ENCODE assay signal across 8 cellular contexts in the genomic region with DNA sequence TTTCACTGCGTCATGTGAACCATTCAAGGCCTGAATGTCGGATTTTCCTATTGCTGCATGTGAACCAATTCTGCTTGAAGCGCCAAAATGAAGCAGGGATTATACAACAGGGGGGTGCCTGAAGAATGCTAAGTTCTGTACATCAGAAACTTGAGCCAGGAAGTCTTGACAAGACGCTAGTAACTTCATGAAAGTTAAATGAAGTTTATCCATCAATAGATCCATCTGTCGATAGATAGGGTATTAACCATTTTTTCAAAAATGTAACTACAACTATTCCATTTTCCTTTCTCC. TPM values are rescaled to one million over a fixed set of nuclear protein-coding genes. Genes with fewer than 3 reads are reported as not detected.
DNase-seq lines count a peak whose midpoint lies in the region; ATAC-seq and TF ChIP-seq lines count a peak whose summit lies in the region.

No MANE protein-coding gene starts in this region.

- TF ChIP-seq CTCF in left lung (IDR thresholded peaks at IDR 0.05) = no peak
- TF ChIP-seq CTCF in tibial artery (IDR thresholded peaks at IDR 0.05) = no peak

- intact Hi-C loops in left lung (cut with DNase I) (no loop called here), tibial artery (cut with DNase I; ENCODE audit: low total_unique reads) (loop anchor here (10.0 kb wide), 1 partner anchor 168 kb away; a partner anchor contains a TSS)

- H3K4me3 ChIP-seq in left lung (peak overlapping the region; percentile 89 to 97), tibial artery (peak overlapping the region; percentile 78 to 81)

- H3K27ac ChIP-seq in left lung (peak overlapping the region; percentile 85 to 86), tibial artery (peak overlapping the region; percentile 92 to 93)

- H3K27me3 Mint-ChIP-seq in activated CD8-positive, alpha-beta memory T cell treated with anti-CD3 and anti-CD28 coated beads, Interleukin-2, amount 10 ng/mL, durations not matched to agents 7 days and 5 days = peaks cover 2% of the 10 kb centered on the region

- H3K36me3 ChIP-seq in left lung (peaks cover 0 to 15% of the 10 kb centered on the region in 2 donors), tibial artery (peaks cover 0 to 11% (median 0%) of the 10 kb centered on the region in 3 donors)

- H3K36me3 Mint-ChIP-seq in activated CD8-positive, alpha-beta memory T cell treated with anti-CD3 and anti-CD28 coated beads, Interleukin-2, amount 10 ng/mL, durations not matched to agents 7 days and 5 days = peaks cover 9% of the 10 kb centered on the region

- CTCF ChIA-PET in activated CD8-positive, alpha-beta memory T cell treated with anti-CD3 and anti-CD28 coated beads, Interleukin-2, amount 10 ng/mL, durations not matched to agents 7 days and 5 days (lab: Charles Lee) = no interaction called here

- H3K27me3 ChIP-seq in left lung (peaks cover 0 to under 1% of the 10 kb centered on the region in 2 donors), tibial artery (no peaks in the 10 kb centered on the region)

- H3K27ac Mint-ChIP-seq in activated CD8-positive, alpha-beta memory T cell treated with anti-CD3 and anti-CD28 coated beads, Interleukin-2, amount 10 ng/mL, durations not matched to agents 7 days and 5 days = peak overlapping the region; percentile 94

- ATAC-seq in activated CD8-positive, alpha-beta memory T cell treated with anti-CD3 and anti-CD28 coated beads, Interleukin-2, amount 10 ng/mL, durations not matched to agents 7 days and 5 days = no peak
- ATAC-seq in left lung = no peak
- no peak for ATAC-seq in GM19463 (IDR thresholded peaks at IDR 0.05; ENCODE audit: unreplicated experiment)

- peak overlapping the region; percentile 78 for H3K4me3 Mint-ChIP-seq in activated CD8-positive, alpha-beta memory T cell treated with anti-CD3 and anti-CD28 coated beads, Interleukin-2, amount 10 ng/mL, durations not matched to agents 7 days and 5 days

- peaks cover 30% of the 10 kb centered on the region for H3K4me1 Mint-ChIP-seq in activated CD8-positive, alpha-beta memory T cell treated with anti-CD3 and anti-CD28 coated beads, Interleukin-2, amount 10 ng/mL, durations not matched to agents 7 days and 5 days

- DNase-seq in activated CD8-positive, alpha-beta memory T cell treated with anti-CD3 and anti-CD28 coated beads, Interleukin-2, amount 10 ng/mL, durations not matched to agents 7 days and 5 days = no peak
- DNase-seq in activated CD8-positive, alpha-beta memory T cell treated with anti-CD3 and anti-CD28 coated beads, Interleukin-2, amount 50 U/mL, for 48 hours = no peak
- peak; percentile 43 for DNase-seq in astrocyte of the hippocampus (ENCODE audit: low read depth, low spot score)
- DNase-seq in left lung = no peak
- no peak for DNase-seq in tibial artery
- no peak for DNase-seq in retina
- DNase-seq in stimulated activated CD4-positive, alpha-beta T cell treated with anti-CD3 and anti-CD28 coated beads, Interleukin-2, amount 100 ng/mL, for 24 hours = no peak

- H3K9me3 ChIP-seq in left lung (no peaks in the 10 kb centered on the region), tibial artery (no peaks in the 10 kb centered on the region)

- H3K4me1 ChIP-seq in left lung (peaks cover 7 to 25% of the 10 kb centered on the region in 2 donors), tibial artery (peaks cover 0 to 28% (median 17%) of the 10 kb centered on the region in 4 donors)

- H3K9me3 Mint-ChIP-seq in activated CD8-positive, alpha-beta memory T cell treated with anti-CD3 and anti-CD28 coated beads, Interleukin-2, amount 10 ng/mL, durations not matched to agents 7 days and 5 days (ENCODE audit: low read depth) = no peaks in the 10 kb centered on the region

RNA-seq across cellular contexts. Expression of a gene that starts 0.6 kb away (rescaled TPM):
- total RNA-seq in activated CD8-positive, alpha-beta memory T cell treated with anti-CD3 and anti-CD28 coated beads, Interleukin-2, amount 10 ng/mL, durations not matched to agents 7 days and 5 days = 10 to 100 TPM; 17.5 to 18.6 TPM
- 10 to 100 TPM; 18.4 to 20.5 TPM for total RNA-seq in left lung
